Comparison of ENCODE assay signal across 8 cellular contexts in genomic region chr1:113677250-113678158, GRCh38.
DNase-seq lines count a peak whose midpoint lies in the region; ATAC-seq and TF ChIP-seq lines count a peak whose summit lies in the region.

No MANE protein-coding gene starts in this region.

- H3K4me3 Mint-ChIP-seq in progenitor cell of endocrine pancreas (ENCODE audit: low read depth): no peak overlapping the region

- H3K36me3 Mint-ChIP-seq in progenitor cell of endocrine pancreas (ENCODE audit: insufficient read depth): peaks cover 8% of the 10 kb centered on the region

- DNase-seq in Right ventricle myocardium inferior (ENCODE audit: missing footprints) (no peak), cardiac septum (ENCODE audit: low spot score) (no peak), NCI-H1092 treated with DMSO at 0.1 percent for 48 hours (lab: John Stamatoyannopoulos, UW) (peak; percentile 79), SW480 (ENCODE audit: low spot score) (peak; percentile 60), foreskin melanocyte (peak; percentile 13), progenitor cell of endocrine pancreas (ENCODE audit: low spot score, unreplicated experiment) (no peak), activated gamma-delta T cell (lab: John Stamatoyannopoulos, UW) (no peak)

- intact Hi-C loops in Right ventricle myocardium inferior (cut with DNase I): loop anchor here (2.0 to 5.0 kb wide), 4 partner anchors 290 to 960 kb away; partner anchors contain the start of genes LRIG2 and PPM1J
- intact Hi-C loops in cardiac septum (cut with DNase I): loop anchor here (1.0 to 10.0 kb wide), 3 partner anchors 223 to 536 kb away; partner anchors contain the start of gene MAGI3

- ATAC-seq in Right ventricle myocardium inferior (peak; percentile 50), HG02938 (IDR thresholded peaks at IDR 0.05; ENCODE audit: unreplicated experiment) (no peak)

- TF ChIP-seq CTCF in progenitor cell of endocrine pancreas (IDR thresholded peaks at IDR 0.05; ENCODE audit: unreplicated experiment): peak; percentile 73

- no peaks in the 10 kb centered on the region for H3K9me3 Mint-ChIP-seq in progenitor cell of endocrine pancreas (ENCODE audit: low read depth)

- H3K4me1 Mint-ChIP-seq in progenitor cell of endocrine pancreas (ENCODE audit: low read depth): peaks cover 4% of the 10 kb centered on the region

- peak overlapping the region; percentile 33 for H3K27ac Mint-ChIP-seq in progenitor cell of endocrine pancreas

- H3K27me3 Mint-ChIP-seq in progenitor cell of endocrine pancreas: no peaks in the 10 kb centered on the region

Comparison
In these comparisons a context has a peak if more than half of its experiments do, and no peak if none do; other contexts are left out.
1. DNase-seq: peak in NCI-H1092 treated with DMSO at 0.1 percent for 48 hours (single experiment), SW480 (single experiment) and foreskin melanocyte (single experiment); none in Right ventricle myocardium inferior (single experiment), cardiac septum (single experiment), progenitor cell of endocrine pancreas (single experiment) and activated gamma-delta T cell (single experiment).